In genomic region chr19:10517361-10517759, GRCh38 we compare ENCODE assay signal across 9 cellular contexts. TPM values are rescaled to one million over a fixed set of nuclear protein-coding genes. Genes with fewer than 3 reads are reported as not detected.
DNase-seq lines count a peak whose midpoint lies in the region; ATAC-seq and TF ChIP-seq lines count a peak whose summit lies in the region.
"Had no signal": no experiment of that assay in that cellular context is flagged by ENCODE, and none has a peak within 500 bp of the region (broad histone marks: within the 10 kb centered on the region; RNA-seq: fewer than 3 reads in every experiment).

Gene S1PR5 (minus strand): TSS chr19:10517447. CDS start chr19:10515011, 2,436 bp downstream.

- no peaks in the 10 kb centered on the region for H3F3A ChIP-seq in SK-N-SH (replicated peaks; ENCODE audit: insufficient read depth)
- H3F3A ChIP-seq in neural progenitor cell (ENCODE audit: low read depth) = peaks cover 31% of the 10 kb centered on the region

- peak; percentile 44 for DNase-seq in activated naive CD4-positive, alpha-beta T cell treated with anti-CD3 and anti-CD28 coated beads, Interleukin-2, amount 10 ng/mL, durations not matched to agents 7 days and 5 days
- DNase-seq in activated naive CD4-positive, alpha-beta T cell treated with Interleukin-2 at 50 U/mL for 16 hours = no peak
- DNase-seq in SK-N-SH (peak; percentile 70), neural progenitor cell (ENCODE audit: low spot score) (peak; percentile 54), cortex of kidney (lab: John Stamatoyannopoulos, UW) (no peak)

- WGBS in SK-N-SH (ENCODE audit: low lambda C conversion rate) = 3% methylated on average over 7 of the region's 39 CpGs

- H3K9me2 ChIP-seq in SK-N-SH = no peaks in the 10 kb centered on the region

- H3K4me1 Mint-ChIP-seq in activated naive CD4-positive, alpha-beta T cell treated with anti-CD3 and anti-CD28 coated beads, Interleukin-2, amount 10 ng/mL, durations not matched to agents 7 days and 5 days = peaks cover 37% of the 10 kb centered on the region
- peaks cover 34% of the 10 kb centered on the region for H3K4me1 Mint-ChIP-seq in neural progenitor cell

- H3K4me1 ChIP-seq in SK-N-SH (ENCODE audit: control insufficient read depth in 1 of 2, insufficient read depth in 2 of 2, low read depth in 1 of 2, low read length in 1 of 2) (no peaks in the 10 kb centered on the region; a peak in 1 of 4 replicates), neural progenitor cell (peaks cover 21% of the 10 kb centered on the region)

- TF ChIP-seq EP300 in SK-N-SH (IDR thresholded peaks at IDR 0.05; ENCODE audit: borderline replicate concordance in 1 of 2, low read depth in 1 of 2, low read length in 1 of 2) = no peak

- H3K9me3 ChIP-seq in SK-N-SH (no peaks in the 10 kb centered on the region), neural progenitor cell (ENCODE audit: low read depth) (no peaks in the 10 kb centered on the region)

- H3K27me3 ChIP-seq in SK-N-SH (ENCODE audit: insufficient read depth) = peaks cover 13% of the 10 kb centered on the region; the same call in 1 of the 2 replicates
- H3K27me3 ChIP-seq in neural progenitor cell = peaks cover 87% of the 10 kb centered on the region

- H3K36me3 Mint-ChIP-seq in activated naive CD4-positive, alpha-beta T cell treated with anti-CD3 and anti-CD28 coated beads, Interleukin-2, amount 10 ng/mL, durations not matched to agents 7 days and 5 days = peaks cover 2% of the 10 kb centered on the region
- H3K36me3 Mint-ChIP-seq in neural progenitor cell = no peaks in the 10 kb centered on the region

- H3K79me2 ChIP-seq in SK-N-SH (ENCODE audit: insufficient read depth) (no peaks in the 10 kb centered on the region), neural progenitor cell (ENCODE audit: low read depth) (no peaks in the 10 kb centered on the region)

- no peaks in the 10 kb centered on the region for H3K36me3 ChIP-seq in SK-N-SH (replicated peaks in 1 of 2; ENCODE audit: control insufficient read depth in 1 of 2, insufficient read depth in 2 of 2, low read length in 1 of 2)
- H3K36me3 ChIP-seq in neural progenitor cell = no peaks in the 10 kb centered on the region

- peak within 1 kb of the TSS; percentile 48 for H3K4me3 Mint-ChIP-seq in activated naive CD4-positive, alpha-beta T cell treated with anti-CD3 and anti-CD28 coated beads, Interleukin-2, amount 10 ng/mL, durations not matched to agents 7 days and 5 days
- H3K4me3 Mint-ChIP-seq in neural progenitor cell = peak within 1 kb of the TSS; percentile 86

- H3K4me3 ChIP-seq in SK-N-SH (ENCODE audit: low read depth in 2 of 2, low read length in 1 of 2) (peak within 1 kb of the TSS; percentile 38 to 58), neural progenitor cell (peak within 1 kb of the TSS; percentile 44)

- H3K9ac ChIP-seq in SK-N-SH (no peak within 1 kb of the TSS), neural progenitor cell (no peak within 1 kb of the TSS)

- peaks cover 99% of the 10 kb centered on the region for H3K27me3 Mint-ChIP-seq in activated naive CD4-positive, alpha-beta T cell treated with anti-CD3 and anti-CD28 coated beads, Interleukin-2, amount 10 ng/mL, durations not matched to agents 7 days and 5 days
- H3K27me3 Mint-ChIP-seq in neural progenitor cell (ENCODE audit: insufficient read depth, low read depth) = peaks cover 34% of the 10 kb centered on the region

- H3K4me2 ChIP-seq in SK-N-SH (peak within 1 kb of the TSS; percentile 79), neural progenitor cell (peak within 1 kb of the TSS; percentile 76)

- ATAC-seq in esophagus mucosa (peak; percentile 24), HG03196 (IDR thresholded peaks at IDR 0.05; ENCODE audit: unreplicated experiment) (no peak), HG02588 (IDR thresholded peaks at IDR 0.05; ENCODE audit: unreplicated experiment) (no peak)

- no peaks in the 10 kb centered on the region for H4K20me1 ChIP-seq in SK-N-SH (ENCODE audit: insufficient read depth)
- H4K20me1 ChIP-seq in neural progenitor cell (ENCODE audit: low read depth) = peaks cover 22% of the 10 kb centered on the region

- peak within 1 kb of the TSS; percentile 6 for H3K27ac Mint-ChIP-seq in activated naive CD4-positive, alpha-beta T cell treated with anti-CD3 and anti-CD28 coated beads, Interleukin-2, amount 10 ng/mL, durations not matched to agents 7 days and 5 days
- peak within 1 kb of the TSS; percentile 66 for H3K27ac Mint-ChIP-seq in neural progenitor cell

- H2AFZ ChIP-seq in SK-N-SH (ENCODE audit: low read depth) (peak within 1 kb of the TSS; percentile 78), neural progenitor cell (replicated peaks) (peak within 1 kb of the TSS; percentile 63)

- POLR2A ChIA-PET in SK-N-SH (lab: Yijun Ruan, JAX) = interaction anchor here (0.6 to 1.4 kb wide), 2 partner anchors 18 to 34 kb away, joined by 3 read pairs; no protein-coding TSS in a partner anchor

- no peak within 1 kb of the TSS for H3K27ac ChIP-seq in SK-N-SH (ENCODE audit: low read depth in 2 of 2, low read length in 1 of 2)
- H3K27ac ChIP-seq in neural progenitor cell = no peak within 1 kb of the TSS

- TF ChIP-seq CTCF in SK-N-SH (IDR thresholded peaks at IDR 0.05) (no peak), neural progenitor cell (IDR thresholded peaks at IDR 0.05) (peak; percentile 19)

- no peak for TF ChIP-seq RAD21 in SK-N-SH (IDR thresholded peaks at IDR 0.05; ENCODE audit: low read length)

- CTCF ChIA-PET in activated naive CD4-positive, alpha-beta T cell treated with anti-CD3 and anti-CD28 coated beads, Interleukin-2, amount 10 ng/mL, durations not matched to agents 7 days and 5 days (lab: Charles Lee) = interaction anchor here (1.0 to 1.2 kb wide), 2 partner anchors 9 to 99 kb away, joined by 3 read pairs; no protein-coding TSS in a partner anchor
- CTCF ChIA-PET in SK-N-SH (lab: Yijun Ruan, JAX) = interaction anchor here (0.9 to 2.0 kb wide), 6 partner anchors 12 to 200 kb away, joined by 3 to 9 read pairs (median 3); partner anchors contain the start of gene DNM2

- no peaks in the 10 kb centered on the region for H3K9me3 Mint-ChIP-seq in activated naive CD4-positive, alpha-beta T cell treated with anti-CD3 and anti-CD28 coated beads, Interleukin-2, amount 10 ng/mL, durations not matched to agents 7 days and 5 days
- peaks cover 3% of the 10 kb centered on the region for H3K9me3 Mint-ChIP-seq in neural progenitor cell

TF ChIP-seq in SK-N-SH, 30 proteins besides CTCF, POLR2A, EP300 and RAD21 (continues in another document):
- TF ChIP-seq TEAD4 (IDR thresholded peaks at IDR 0.05; ENCODE audit: borderline replicate concordance, insufficient read depth) (no peak), USF2 (IDR thresholded peaks at IDR 0.05; ENCODE audit: borderline replicate concordance, low read depth, low read length) (no peak), MXI1 (IDR thresholded peaks at IDR 0.05; ENCODE audit: low read depth, low read length) (no peak), USF1 (IDR thresholded peaks at IDR 0.05; ENCODE audit: borderline replicate concordance, low read depth) (no peak), TAF1 (IDR thresholded peaks at IDR 0.05; ENCODE audit: borderline replicate concordance, low read depth, low read length) (no peak), ZBTB33 (IDR thresholded peaks at IDR 0.05; ENCODE audit: borderline replicate concordance, low read depth) (no peak), NRF1 (IDR thresholded peaks at IDR 0.05; ENCODE audit: low read depth, low read length) (no peak), FOXJ3 (CRISPR knock-in tag; IDR thresholded peaks at IDR 0.05) (no peak), CHD2 (IDR thresholded peaks at IDR 0.05; ENCODE audit: low read length, partially characterized antibody) (no peak)

RNA-seq across cellular contexts. Expression of gene S1PR5, which starts in this region (rescaled TPM):
- polyA plus RNA-seq in SK-N-SH (2012; rRNA removed) = 0.32 and 0.36 TPM in 2 replicates
- 0.36 and 0.39 TPM in 2 replicates for polyA plus RNA-seq in SK-N-SH (2012; cell fraction: cytosol; rRNA removed)
- polyA plus RNA-seq in SK-N-SH (2012; cell fraction: nucleus; rRNA removed) = 0.21 and 0.24 TPM in 2 replicates
- total RNA-seq in esophagus mucosa (7.9 TPM), neural progenitor cell (ENCODE audit: low replicate concordance) (0.15 and 1.1 TPM in 2 replicates)
- total RNA-seq: dermis microvascular lymphatic vessel endothelial cell had no signal

Comparison
In these comparisons a context has a peak if more than half of its experiments do, and no peak if none do; other contexts are left out.
1. DNase-seq: peak in activated naive CD4-positive, alpha-beta T cell treated with anti-CD3 and anti-CD28 coated beads, Interleukin-2, amount 10 ng/mL, durations not matched to agents 7 days and 5 days (single experiment) and neural progenitor cell (single experiment); none in activated naive CD4-positive, alpha-beta T cell treated with Interleukin-2 at 50 U/mL for 16 hours (single experiment) and cortex of kidney (single experiment).
2. Peak in DNase-seq, H3K4me3 ChIP-seq and H3K4me2 ChIP-seq in SK-N-SH; RNA of the gene not detected or under 1 TPM.